28 cellular contexts compared by ENCODE assay signal in the genomic region with DNA sequence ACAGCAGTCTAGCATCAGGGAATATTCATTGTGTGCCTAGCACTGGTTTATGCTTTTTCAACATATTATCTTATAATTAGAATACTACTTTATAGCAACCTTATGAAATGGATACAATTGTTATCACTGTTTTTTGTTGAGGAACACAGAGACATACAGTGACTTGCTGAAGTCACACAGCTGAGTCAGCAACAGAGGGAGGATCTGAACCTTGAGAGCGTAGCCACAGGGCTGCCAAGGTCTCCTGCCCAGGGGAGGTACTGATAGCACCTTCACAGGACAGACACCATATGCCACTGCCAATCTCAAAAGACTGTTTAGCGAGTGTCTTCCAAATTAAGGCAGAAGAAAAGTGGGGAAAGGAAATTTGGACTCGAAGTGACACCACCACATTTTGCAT.
"Had no signal": no experiment of that assay in that cellular context is flagged by ENCODE, and none has a peak within 500 bp of the region (broad histone marks: within the 10 kb centered on the region; RNA-seq: fewer than 3 reads in every experiment).

No MANE protein-coding gene starts in this region.

- H3K36me3 ChIP-seq: neural progenitor cell, ovary had no signal

- H3K9ac ChIP-seq: neural progenitor cell had no signal

- H3K4me3 ChIP-seq: left ventricle myocardium inferior, lung, neural progenitor cell, ovary, sigmoid colon, spleen, thyroid gland, transverse colon, upper lobe of left lung, vagina had no signal

- H3K4me3 Mint-ChIP-seq: mesothelial cell of epicardium; naive B cell; natural killer cell; nephron progenitor cell; neural progenitor cell; stimulated activated memory B cell treated with anti-CD40 and anti-IgM and Interleukin-4, amounts not matched to agents 10 μg/mL and 1 μg/mL and 100 μg/mL, for 72 hours; stimulated activated naive CD8-positive, alpha-beta T cell treated with anti-CD3 and anti-CD28 coated beads, Interleukin-15, amount 100 ng/mL, for 72 hours had no signal

- H3K27me3 Mint-ChIP-seq: naive B cell; progenitor cell of endocrine pancreas; stimulated activated memory B cell treated with anti-CD40 and anti-IgM and Interleukin-4, amounts not matched to agents 10 μg/mL and 1 μg/mL and 100 μg/mL, for 72 hours; stimulated activated naive CD8-positive, alpha-beta T cell treated with anti-CD3 and anti-CD28 coated beads, Interleukin-15, amount 100 ng/mL, for 72 hours had no signal

- H3K9me3 Mint-ChIP-seq: mesothelial cell of epicardium; naive B cell; natural killer cell; nephron progenitor cell; neural progenitor cell; stimulated activated memory B cell treated with anti-CD40 and anti-IgM and Interleukin-4, amounts not matched to agents 10 μg/mL and 1 μg/mL and 100 μg/mL, for 72 hours; stimulated activated naive CD8-positive, alpha-beta T cell treated with anti-CD3 and anti-CD28 coated beads, Interleukin-15, amount 100 ng/mL, for 72 hours had no signal

- H3K27ac ChIP-seq: left ventricle myocardium inferior, neural progenitor cell, neutrophil, ovary, sigmoid colon, spleen, thyroid gland, transverse colon, upper lobe of left lung, vagina had no signal

- H3K9me3 ChIP-seq: left ventricle myocardium inferior, neutrophil, ovary, sigmoid colon, spleen, thyroid gland, transverse colon, upper lobe of left lung, vagina had no signal

- H3K27ac Mint-ChIP-seq: mesothelial cell of epicardium; naive B cell; neural progenitor cell; progenitor cell of endocrine pancreas; stimulated activated memory B cell treated with anti-CD40 and anti-IgM and Interleukin-4, amounts not matched to agents 10 μg/mL and 1 μg/mL and 100 μg/mL, for 72 hours had no signal

- DNase-seq: hippocampal formation; left ventricle myocardium inferior; mesendoderm; naive B cell; natural killer cell; nephron progenitor cell; occipital lobe; ovary; retina; right cardiac atrium; sigmoid colon; small intestine; stimulated activated CD4-positive, alpha-beta T cell treated with anti-CD3 and anti-CD28 coated beads, Interleukin-4, amount 100 ng/mL, for 24 hours; stimulated activated naive CD4-positive, alpha-beta T cell treated with Interleukin-2 at 50 U/mL for 16 hours; stimulated activated naive CD8-positive, alpha-beta T cell treated with anti-CD3 and anti-CD28 coated beads, Interleukin-15, amount 100 ng/mL, for 72 hours; substantia nigra; thyroid gland; transverse colon; upper lobe of left lung had no signal

- H3K4me1 ChIP-seq: left ventricle myocardium inferior, neural progenitor cell, sigmoid colon, transverse colon, vagina had no signal

- H3K4me1 Mint-ChIP-seq: mesothelial cell of epicardium; nephron progenitor cell; neural progenitor cell; stimulated activated memory B cell treated with anti-CD40 and anti-IgM and Interleukin-4, amounts not matched to agents 10 μg/mL and 1 μg/mL and 100 μg/mL, for 72 hours; stimulated activated naive CD8-positive, alpha-beta T cell treated with anti-CD3 and anti-CD28 coated beads, Interleukin-15, amount 100 ng/mL, for 72 hours had no signal

- ATAC-seq: natural killer cell; right cardiac atrium; stimulated activated memory B cell treated with anti-CD40 and anti-IgM and Interleukin-4, amounts not matched to agents 10 μg/mL and 1 μg/mL and 100 μg/mL, for 72 hours; stimulated activated naive CD8-positive, alpha-beta T cell treated with anti-CD3 and anti-CD28 coated beads, Interleukin-15, amount 100 ng/mL, for 72 hours had no signal

- FAIRE-seq: islet of Langerhans, small intestine had no signal
